ENCODE assay signal across 8 cellular contexts in the genomic region with DNA sequence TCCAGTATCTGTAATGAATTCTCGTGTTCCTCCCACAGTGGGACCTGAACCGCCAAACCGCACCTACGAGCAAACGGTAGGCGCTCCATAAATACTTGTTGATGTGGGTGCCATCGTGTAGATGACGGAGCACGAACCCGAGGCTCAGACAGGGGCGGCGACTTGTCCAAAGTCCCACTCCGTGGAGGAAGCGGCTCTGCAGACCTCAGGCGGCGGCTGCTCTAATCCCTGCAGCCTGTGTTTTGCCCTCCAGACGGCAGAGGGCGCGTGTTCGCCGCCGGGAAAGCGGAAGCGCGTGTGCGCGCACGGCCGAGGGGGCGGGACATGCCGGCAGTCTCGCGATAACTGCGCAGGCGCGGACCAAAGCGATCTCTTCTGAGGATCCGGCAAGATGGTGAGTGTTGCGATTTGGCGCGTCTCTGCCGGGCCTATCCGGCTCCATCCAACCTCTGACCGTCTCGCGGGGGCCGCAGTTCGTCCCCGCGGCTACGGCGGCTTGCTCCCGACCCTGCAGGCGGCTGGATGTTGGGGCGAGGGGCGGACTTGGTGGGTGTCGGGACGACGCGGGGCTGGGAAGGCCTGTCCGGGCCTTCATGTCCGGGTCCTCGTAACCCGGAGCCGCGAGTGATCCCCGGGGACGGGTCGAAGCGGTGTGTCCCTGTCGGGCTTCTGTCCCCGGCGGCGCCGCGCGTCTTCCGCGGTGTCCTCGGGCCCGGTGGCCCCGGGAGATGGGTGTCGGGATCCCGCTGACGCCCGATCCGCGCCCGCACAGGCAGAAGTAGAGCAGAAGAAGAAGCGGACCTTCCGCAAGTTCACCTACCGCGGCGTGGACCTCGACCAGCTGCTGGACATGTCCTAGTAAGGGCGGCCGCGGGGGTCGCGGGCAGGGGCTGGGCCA. TPM values are rescaled to one million over a fixed set of nuclear protein-coding genes. Genes with fewer than 3 reads are reported as not detected.
DNase-seq lines count a peak whose midpoint lies in the region; ATAC-seq, FAIRE-seq and TF ChIP-seq lines count a peak whose summit lies in the region.

RPS15 (plus strand) TSS at position 362 of the 898 bp plus-strand sequence; CDS start at position 392, 30 bp downstream.

- H3K4me2 ChIP-seq in BLaER1 = peak within 1 kb of the TSS; percentile 95

- peaks cover 66% of the 10 kb centered on the region for H3K36me3 ChIP-seq in BLaER1

- no peaks in the 10 kb centered on the region for H3K9me3 Mint-ChIP-seq in activated CD4-positive, alpha-beta T cell treated with anti-CD3 and anti-CD28 coated beads, Interleukin-2, amount 10 ng/mL, durations not matched to agents 24 days and 14 days

- H3K27me3 ChIP-seq in BLaER1 = no peaks in the 10 kb centered on the region

- H3K27ac ChIP-seq in BLaER1 (peak within 1 kb of the TSS; percentile 100), coronary artery (peak within 1 kb of the TSS; percentile 83 to 86)

- H4K20me1 ChIP-seq in BLaER1 = peaks cover 93% of the 10 kb centered on the region

- H3K4me1 Mint-ChIP-seq in activated CD4-positive, alpha-beta T cell treated with anti-CD3 and anti-CD28 coated beads, Interleukin-2, amount 10 ng/mL, durations not matched to agents 24 days and 14 days = peaks cover 18% of the 10 kb centered on the region

- H3K27ac Mint-ChIP-seq in activated CD4-positive, alpha-beta T cell treated with anti-CD3 and anti-CD28 coated beads, Interleukin-2, amount 10 ng/mL, durations not matched to agents 24 days and 14 days = peak within 1 kb of the TSS; percentile 100

- TF ChIP-seq CTCF in coronary artery (IDR thresholded peaks at IDR 0.05) = peak; percentile 90

- intact Hi-C loops in activated CD4-positive, alpha-beta T cell treated with anti-CD3 and anti-CD28 coated beads, Interleukin-2, amount 10 ng/mL, durations not matched to agents 24 days and 14 days (cut with micrococcal nuclease) = loop anchor here (1.0 to 5.0 kb wide), 2 partner anchors 31 to 39 kb away; partner anchors contain the start of genes C19orf25 and DAZAP1

- DNase-seq in GM19239 (ENCODE audit: insufficient read length, low spot score) (peak; percentile 99), NCI-H526 treated with DMSO at 0.1 percent for 48 hours (lab: John Stamatoyannopoulos, UW) (peak; percentile 71), coronary artery (ENCODE audit: low spot score) (peak; percentile 95), left lobe of liver (ENCODE audit: low spot score) (peak; percentile 96)
- DNase-seq in activated CD4-positive, alpha-beta T cell treated with anti-CD3 and anti-CD28 coated beads, Interleukin-2, amount 10 ng/mL, durations not matched to agents 24 days and 14 days = peak; percentile 99
- peak; percentile 97 for DNase-seq in stimulated activated CD4-positive, alpha-beta T cell treated with anti-CD3 and anti-CD28 coated beads, Interleukin-2, amount 100 ng/mL, for 24 hours

- H3K4me3 Mint-ChIP-seq in activated CD4-positive, alpha-beta T cell treated with anti-CD3 and anti-CD28 coated beads, Interleukin-2, amount 10 ng/mL, durations not matched to agents 24 days and 14 days = peak within 1 kb of the TSS; percentile 93

- H3K9me3 ChIP-seq in BLaER1 = no peaks in the 10 kb centered on the region

- H3K4me3 ChIP-seq in BLaER1 (peak within 1 kb of the TSS; percentile 99), coronary artery (peak within 1 kb of the TSS; percentile 87)

- H3K36me3 Mint-ChIP-seq in activated CD4-positive, alpha-beta T cell treated with anti-CD3 and anti-CD28 coated beads, Interleukin-2, amount 10 ng/mL, durations not matched to agents 24 days and 14 days (ENCODE audit: low read depth) = peaks cover 47% of the 10 kb centered on the region

- no peaks in the 10 kb centered on the region for H3K27me3 Mint-ChIP-seq in activated CD4-positive, alpha-beta T cell treated with anti-CD3 and anti-CD28 coated beads, Interleukin-2, amount 10 ng/mL, durations not matched to agents 24 days and 14 days

- peak within 1 kb of the TSS; percentile 100 for H3K9ac ChIP-seq in BLaER1

- peak; percentile 97 for FAIRE-seq in GM19239 (lab: Jason Lieb, UNC)

- ATAC-seq in HG03520 (IDR thresholded peaks at IDR 0.05; ENCODE audit: unreplicated experiment) (peak; percentile 80), left lobe of liver (peak; percentile 96)

- peaks cover 55% of the 10 kb centered on the region for H3K4me1 ChIP-seq in BLaER1

RNA-seq across cellular contexts. Expression of gene RPS15, which starts in this region (rescaled TPM):
- 1,536 and 1,542 TPM in 2 replicates for total RNA-seq in activated CD4-positive, alpha-beta T cell treated with anti-CD3 and anti-CD28 coated beads, Interleukin-2, amount 10 ng/mL, durations not matched to agents 24 days and 14 days
- 410 TPM for total RNA-seq in left lobe of liver

Comparison
In these comparisons a context has a peak if more than half of its experiments do, and no peak if none do; other contexts are left out.
1. Peak in every context shown above with its lines: DNase-seq, ATAC-seq, H3K4me3 ChIP-seq and H3K27ac ChIP-seq.